17 cellular contexts compared by ENCODE assay signal in genomic region chrX:128287693-128288092, GRCh38.
"Had no signal": no experiment of that assay in that cellular context is flagged by ENCODE, and none has a peak within 500 bp of the region (broad histone marks: within the 10 kb centered on the region; RNA-seq: fewer than 3 reads in every experiment).

No MANE protein-coding gene starts in this region.

- H3K27me3 Mint-ChIP-seq: dendritic cell treated with granulocyte-macrophage colony-stimulating factor and Interleukin-4, amounts not matched to agents 40 ng/mL and 50 ng/mL, for 4 days; effector memory CD8-positive, alpha-beta T cell; naive thymus-derived CD8-positive, alpha-beta T cell; stimulated activated naive B cell treated with anti-CD40 and anti-IgM and Interleukin-4, amounts not matched to agents 10 μg/mL and 1 μg/mL and 100 μg/mL, for 72 hours; stimulated activated naive CD8-positive, alpha-beta T cell treated with anti-CD3 and anti-CD28 coated beads, Interleukin-15, amount 100 ng/mL, for 72 hours had no signal

- H3K27ac Mint-ChIP-seq: dendritic cell treated with granulocyte-macrophage colony-stimulating factor and Interleukin-4, amounts not matched to agents 40 ng/mL and 50 ng/mL, for 4 days; effector memory CD8-positive, alpha-beta T cell; naive thymus-derived CD8-positive, alpha-beta T cell; stimulated activated naive B cell treated with anti-CD40 and anti-IgM and Interleukin-4, amounts not matched to agents 10 μg/mL and 1 μg/mL and 100 μg/mL, for 72 hours; stimulated activated naive CD8-positive, alpha-beta T cell treated with anti-CD3 and anti-CD28 coated beads, Interleukin-15, amount 100 ng/mL, for 72 hours had no signal

- H3K4me3 Mint-ChIP-seq: dendritic cell treated with granulocyte-macrophage colony-stimulating factor and Interleukin-4, amounts not matched to agents 40 ng/mL and 50 ng/mL, for 4 days; effector memory CD8-positive, alpha-beta T cell; naive thymus-derived CD8-positive, alpha-beta T cell; stimulated activated naive B cell treated with anti-CD40 and anti-IgM and Interleukin-4, amounts not matched to agents 10 μg/mL and 1 μg/mL and 100 μg/mL, for 72 hours; stimulated activated naive CD8-positive, alpha-beta T cell treated with anti-CD3 and anti-CD28 coated beads, Interleukin-15, amount 100 ng/mL, for 72 hours had no signal

- DNase-seq: effector memory CD8-positive, alpha-beta T cell; foreskin melanocyte; heart right ventricle; hypothalamus; kidney glomerular epithelial cell; mucosa of descending colon; naive thymus-derived CD8-positive, alpha-beta T cell; spleen; stimulated activated CD4-positive, alpha-beta T cell treated with anti-CD3 and anti-CD28 coated beads, Interleukin-15, amount 100 ng/mL, for 24 hours; stimulated activated CD4-positive, alpha-beta T cell treated with anti-CD3 and anti-CD28 coated beads, Interleukin-1b, Interleukin-23, amount 100 ng/mL, for 48 hours; stimulated activated CD4-positive, alpha-beta T cell treated with anti-CD3 and anti-CD28 coated beads, Interleukin-4, amount 100 ng/mL, for 24 hours; stimulated activated naive B cell treated with anti-CD40 and anti-IgM and Interleukin-4, amounts not matched to agents 10 μg/mL and 1 μg/mL and 100 μg/mL, for 72 hours; stimulated activated naive CD8-positive, alpha-beta T cell treated with anti-CD3 and anti-CD28 coated beads, Interleukin-15, amount 100 ng/mL, for 72 hours; transverse colon had no signal

- H3K4me3 ChIP-seq: heart right ventricle, mucosa of descending colon, spleen, thoracic aorta, transverse colon had no signal

- H3K27me3 ChIP-seq: heart right ventricle, spleen, transverse colon had no signal

- H3K9me3 ChIP-seq: thoracic aorta, transverse colon had no signal

- H3K9me3 Mint-ChIP-seq: stimulated activated naive CD8-positive, alpha-beta T cell treated with anti-CD3 and anti-CD28 coated beads, Interleukin-15, amount 100 ng/mL, for 72 hours had no signal

- H3K36me3 ChIP-seq: heart right ventricle, spleen, thoracic aorta, transverse colon had no signal

- H3K36me3 Mint-ChIP-seq: naive thymus-derived CD8-positive, alpha-beta T cell; stimulated activated naive B cell treated with anti-CD40 and anti-IgM and Interleukin-4, amounts not matched to agents 10 μg/mL and 1 μg/mL and 100 μg/mL, for 72 hours had no signal

- ATAC-seq: effector memory CD8-positive, alpha-beta T cell; heart right ventricle; mucosa of descending colon; naive thymus-derived CD8-positive, alpha-beta T cell; sciatic nerve; stimulated activated naive B cell treated with anti-CD40 and anti-IgM and Interleukin-4, amounts not matched to agents 10 μg/mL and 1 μg/mL and 100 μg/mL, for 72 hours; stimulated activated naive CD8-positive, alpha-beta T cell treated with anti-CD3 and anti-CD28 coated beads, Interleukin-15, amount 100 ng/mL, for 72 hours had no signal

- H3K4me1 ChIP-seq: heart right ventricle, spleen, transverse colon had no signal

- H3K27ac ChIP-seq: heart right ventricle, spleen, thoracic aorta, transverse colon had no signal

- H3K4me1 Mint-ChIP-seq: naive thymus-derived CD8-positive, alpha-beta T cell; stimulated activated naive B cell treated with anti-CD40 and anti-IgM and Interleukin-4, amounts not matched to agents 10 μg/mL and 1 μg/mL and 100 μg/mL, for 72 hours; stimulated activated naive CD8-positive, alpha-beta T cell treated with anti-CD3 and anti-CD28 coated beads, Interleukin-15, amount 100 ng/mL, for 72 hours had no signal
